In the genomic region with DNA sequence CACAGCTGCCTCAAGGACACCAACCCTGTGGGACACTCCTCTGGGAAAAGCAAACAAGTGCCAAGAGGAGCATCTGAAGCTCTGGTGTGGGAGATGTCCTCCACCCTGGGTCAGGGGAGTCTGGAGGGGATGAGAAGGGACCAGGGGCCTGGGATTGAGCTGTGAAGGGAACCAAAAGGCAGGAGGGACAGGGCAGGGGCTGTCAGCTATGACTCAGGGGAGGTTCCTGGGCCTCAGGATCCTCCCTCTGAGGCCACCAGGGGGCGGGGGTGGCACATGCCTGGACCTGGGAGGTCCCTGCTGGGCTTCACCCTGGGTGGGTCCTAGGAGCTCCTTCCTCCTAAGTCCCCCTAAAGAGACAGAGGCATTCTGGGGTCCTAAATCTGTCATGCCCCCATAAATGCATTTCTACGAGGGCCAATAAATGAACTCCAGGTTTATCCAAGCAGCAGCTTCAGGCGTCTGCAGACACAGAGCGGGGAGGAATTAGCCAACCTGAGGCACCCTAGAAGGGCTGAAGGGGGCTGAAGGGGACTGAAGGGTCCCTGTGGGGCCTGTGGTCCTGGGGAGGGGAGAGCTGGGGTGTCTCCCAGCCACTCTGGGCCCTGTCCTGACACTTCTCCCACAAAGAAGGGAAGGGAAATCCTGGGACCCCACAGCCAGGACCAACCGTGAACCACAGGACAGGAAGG, we compare ENCODE assay signal across 8 cellular contexts. TPM values are rescaled to one million over a fixed set of nuclear protein-coding genes. Genes with fewer than 3 reads are reported as not detected.
DNase-seq lines count a peak whose midpoint lies in the region; ATAC-seq and TF ChIP-seq lines count a peak whose summit lies in the region.

No MANE protein-coding gene starts in this region.

- peaks cover 0 to 4% of the 10 kb centered on the region in 2 donors for H3K4me1 ChIP-seq in naive thymus-derived CD4-positive, alpha-beta T cell (ENCODE audit: control insufficient read depth in 2 of 2, insufficient read depth in 2 of 2, low read length in 2 of 2)

- POLR2A ChIA-PET in naive thymus-derived CD4-positive, alpha-beta T cell (lab: Charles Lee), result interaction anchor here (1.2 to 1.3 kb wide), 3 partner anchors 9 to 36 kb away, joined by 3 to 4 read pairs (median 4); no protein-coding TSS in a partner anchor

- DNase-seq in EL (peak; percentile 21), MG63 (peak; percentile 15), astrocyte of the cerebellum (ENCODE audit: low read depth) (no peak), NCI-H2196 treated with DMSO at 0.1 percent for 48 hours (lab: John Stamatoyannopoulos, UW; ENCODE audit: unreplicated experiment) (no peak), posterior cingulate gyrus (no peak), NCI-H2081 (lab: John Stamatoyannopoulos, UW) (no peak)
- peak in 6 of 9 donors; percentile 6 to 55 (median 20) for DNase-seq in naive thymus-derived CD4-positive, alpha-beta T cell

- H3K4me1 Mint-ChIP-seq in naive thymus-derived CD4-positive, alpha-beta T cell, result peaks cover 0 to 5% (median 0%) of the 10 kb centered on the region in 7 donors

- peaks cover 0 to 58% (median 0%) of the 10 kb centered on the region in 5 donors for H3K27me3 Mint-ChIP-seq in naive thymus-derived CD4-positive, alpha-beta T cell

- peaks cover 26% of the 10 kb centered on the region for H3K27me3 ChIP-seq in MG63
- H3K27me3 ChIP-seq in naive thymus-derived CD4-positive, alpha-beta T cell (ENCODE audit: control insufficient read depth in 2 of 2, insufficient read depth in 2 of 2, low read length in 2 of 2), result no peaks in the 10 kb centered on the region

- no peak overlapping the region for H3K27ac Mint-ChIP-seq in naive thymus-derived CD4-positive, alpha-beta T cell

- peak; percentile 26 for TF ChIP-seq CTCF in astrocyte of the cerebellum (IDR thresholded peaks at IDR 0.05; ENCODE audit: low read depth, low read length, missing control alignments)

- H3K9me3 Mint-ChIP-seq in naive thymus-derived CD4-positive, alpha-beta T cell, result no peaks in the 10 kb centered on the region

- intact Hi-C loops in naive thymus-derived CD4-positive, alpha-beta T cell (cut with micrococcal nuclease), result loop anchor here in 1 of 2 donors (1.0 kb wide), 2 partner anchors 22 to 45 kb away; no protein-coding TSS in a partner anchor
- intact Hi-C loops in posterior cingulate gyrus (cut with DNase I), result no loop called here

- in situ Hi-C loops in astrocyte of the cerebellum (cut with HindIII; ENCODE audit: low sequenced_read_pairs), result no loop called here

- peak; percentile 63 for ATAC-seq in naive thymus-derived CD4-positive, alpha-beta T cell
- ATAC-seq in HG02763 (IDR thresholded peaks at IDR 0.05; ENCODE audit: unreplicated experiment), result no peak

- H3K9me3 ChIP-seq in MG63, result no peaks in the 10 kb centered on the region
- H3K9me3 ChIP-seq in naive thymus-derived CD4-positive, alpha-beta T cell (ENCODE audit: control insufficient read depth in 2 of 3, low read length in 3 of 3), result no peaks in the 10 kb centered on the region

- CTCF ChIA-PET in naive thymus-derived CD4-positive, alpha-beta T cell (lab: Charles Lee), result interaction anchor here (0.6 to 2.1 kb wide), 14 partner anchors 8 to 48 kb away, joined by 3 to 11 read pairs (median 4); no protein-coding TSS in a partner anchor

- no peaks in the 10 kb centered on the region for H3K36me3 Mint-ChIP-seq in naive thymus-derived CD4-positive, alpha-beta T cell

- H3K36me3 ChIP-seq in MG63, result no peaks in the 10 kb centered on the region
- H3K36me3 ChIP-seq in naive thymus-derived CD4-positive, alpha-beta T cell (ENCODE audit: control insufficient read depth in 2 of 3, insufficient read depth in 3 of 3, low read length in 3 of 3), result no peaks in the 10 kb centered on the region

- no peak overlapping the region for H3K27ac ChIP-seq in naive thymus-derived CD4-positive, alpha-beta T cell (ENCODE audit: low read depth, low read length)

- H3K4me3 ChIP-seq in MG63 (no peak overlapping the region), astrocyte of the cerebellum (ENCODE audit: low read depth, low read length) (no peak overlapping the region)
- H3K4me3 ChIP-seq in naive thymus-derived CD4-positive, alpha-beta T cell (ENCODE audit: low read length), result no peak overlapping the region

- H3K4me3 Mint-ChIP-seq in naive thymus-derived CD4-positive, alpha-beta T cell, result no peak overlapping the region

RNA-seq across cellular contexts. Expression of a gene that starts 31.9 kb away (rescaled TPM):
- not detected in 2 replicates for total RNA-seq in MG63 (2014; rRNA removed; shearing (Covaris generic); ENCODE audit: low replicate concordance)
- 10 to 100 TPM in 2 of 5 experiments, not detected in 3; 12.3 to 16.0 TPM for total RNA-seq in naive thymus-derived CD4-positive, alpha-beta T cell
- under 1 TPM in 1 of 2 donors, not detected in 1; 0.53 TPM for polyA plus RNA-seq in naive thymus-derived CD4-positive, alpha-beta T cell

Comparison
In these comparisons a context has a peak if more than half of its experiments do, and no peak if none do; other contexts are left out.
1. DNase-seq: peak in EL (single experiment), MG63 (single experiment) and naive thymus-derived CD4-positive, alpha-beta T cell (6 of 9); none in astrocyte of the cerebellum (single experiment), NCI-H2196 treated with DMSO at 0.1 percent for 48 hours (single experiment), posterior cingulate gyrus (0 of 10) and NCI-H2081 (0 of 2).